In the genomic region with DNA sequence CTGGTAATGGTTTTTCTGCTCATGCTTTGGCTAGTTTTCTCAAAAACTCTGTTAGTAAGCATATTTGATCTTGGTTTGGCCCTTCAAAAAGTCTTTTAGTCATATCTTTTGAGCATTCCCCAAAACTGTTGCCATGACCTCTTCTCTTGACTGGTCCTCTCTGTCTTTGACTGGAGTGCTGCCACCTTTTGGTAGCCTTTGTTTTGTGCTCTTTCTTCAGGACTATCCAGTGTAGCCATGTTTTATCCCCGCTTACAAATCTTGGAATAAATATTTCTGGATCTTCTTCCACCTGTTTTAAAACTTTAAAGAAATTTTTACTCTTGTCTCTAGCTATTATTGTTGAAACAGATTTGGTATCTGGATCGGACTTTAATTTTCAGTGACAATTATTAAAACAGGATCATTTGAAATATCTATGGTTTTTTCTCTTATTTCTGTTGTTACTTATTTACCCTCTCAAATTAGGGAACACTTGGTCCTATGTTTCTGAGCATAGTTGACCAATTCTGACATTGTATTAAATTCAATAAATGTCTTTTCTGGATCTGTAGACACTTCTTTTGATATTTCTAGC, we compare ENCODE assay signal across 10 cellular contexts. TPM values are rescaled to one million over a fixed set of nuclear protein-coding genes. Genes with fewer than 3 reads are reported as not detected.
DNase-seq lines count a peak whose midpoint lies in the region; ATAC-seq and TF ChIP-seq lines count a peak whose summit lies in the region.
"Had no signal": no experiment of that assay in that cellular context is flagged by ENCODE, and none has a peak within 500 bp of the region (broad histone marks: within the 10 kb centered on the region; RNA-seq: fewer than 3 reads in every experiment).

No MANE protein-coding gene starts in this region.

- DNase-seq in DMS 273 (lab: John Stamatoyannopoulos, UW; ENCODE audit: unreplicated experiment) (peak; percentile 65), DMS 273 treated with DMSO at 0.1 percent for 48 hours (lab: John Stamatoyannopoulos, UW) (no peak), HuH-7 (ENCODE audit: low spot score) (peak; percentile 51), lung microvascular endothelial cell (ENCODE audit: low read depth in 2 of 2) (peak; percentile 43 to 44), T-helper 1 cell (no peak)

- ATAC-seq in HG03175 (IDR thresholded peaks at IDR 0.05; ENCODE audit: unreplicated experiment): no peak
- ATAC-seq in HG03439 (IDR thresholded peaks at IDR 0.05; ENCODE audit: unreplicated experiment): no peak

- no peak overlapping the region for H3K4me3 ChIP-seq in WI38 (ENCODE audit: low read depth, low read length)
- H3K4me3 ChIP-seq: skin epidermis had no signal

- peak; percentile 20; the same call in 1 of the 2 replicates for TF ChIP-seq CTCF in WI38 (IDR thresholded peaks at IDR 0.05; ENCODE audit: low read depth, low read length)

RNA-seq across cellular contexts. Expression of gene ELOA2, which starts 1.0 kb away (rescaled TPM):
- total RNA-seq in lung microvascular endothelial cell: not detected in 2 replicates
- total RNA-seq: activated CD8-positive, alpha-beta memory T cell treated with anti-CD3 and anti-CD28 coated beads for 36 hours had no signal

Comparison
In these comparisons a context has a peak if more than half of its experiments do, and no peak if none do; other contexts are left out.
1. DNase-seq: peak in DMS 273 (single experiment), HuH-7 (single experiment) and lung microvascular endothelial cell (2 of 2); none in DMS 273 treated with DMSO at 0.1 percent for 48 hours (single experiment) and T-helper 1 cell (0 of 5).